ENCODE assay signal across 8 cellular contexts in genomic region chr4:159048166-159048886, GRCh38. TPM values are rescaled to one million over a fixed set of nuclear protein-coding genes. Genes with fewer than 3 reads are reported as not detected.
DNase-seq lines count a peak whose midpoint lies in the region; ATAC-seq and TF ChIP-seq lines count a peak whose summit lies in the region.

No MANE protein-coding gene starts in this region.

- H3K4me3 Mint-ChIP-seq in naive thymus-derived CD8-positive, alpha-beta T cell: no peak overlapping the region
- no peak overlapping the region for H3K4me3 Mint-ChIP-seq in activated T-helper 2 cell treated with anti-CD3 and anti-CD28 coated beads, Interferon-gamma antibody, Interleukin-2, Interleukin-4, amounts not matched to agents 10 μg/mL and 5 μg/mL and 100 μg/mL, durations not matched to agents 14 hours and 24 hours and 36 hours (ENCODE audit: low read depth)

- intact Hi-C loops in activated T-helper 2 cell treated with anti-CD3 and anti-CD28 coated beads, Interferon-gamma antibody, Interleukin-2, Interleukin-4, amounts not matched to agents 10 μg/mL and 5 μg/mL and 100 μg/mL, durations not matched to agents 14 hours and 24 hours and 36 hours (cut with micrococcal nuclease): loop anchor here (5.0 to 10.0 kb wide), 2 partner anchors 129 to 324 kb away; partner anchors contain the start of gene PPID

- no peak for TF ChIP-seq CTCF in epithelial cell of proximal tubule (conservative IDR thresholded peaks at IDR 0.05; ENCODE audit: low read depth, low read length)

- peak overlapping the region; percentile 53 for H3K4me3 ChIP-seq in epithelial cell of proximal tubule (ENCODE audit: low read depth, low read length)

- POLR2A ChIA-PET in naive thymus-derived CD8-positive, alpha-beta T cell (lab: Charles Lee): no interaction called here

- no peaks in the 10 kb centered on the region for H3K36me3 Mint-ChIP-seq in naive thymus-derived CD8-positive, alpha-beta T cell
- H3K36me3 Mint-ChIP-seq in activated T-helper 2 cell treated with anti-CD3 and anti-CD28 coated beads, Interferon-gamma antibody, Interleukin-2, Interleukin-4, amounts not matched to agents 10 μg/mL and 5 μg/mL and 100 μg/mL, durations not matched to agents 14 hours and 24 hours and 36 hours (ENCODE audit: low read depth): no peaks in the 10 kb centered on the region

- no peak for ATAC-seq in naive thymus-derived CD8-positive, alpha-beta T cell
- ATAC-seq in HG03354 (IDR thresholded peaks at IDR 0.05; ENCODE audit: poor library complexity, severe bottlenecking, unreplicated experiment): no peak
- no peak for ATAC-seq in HG03520 (IDR thresholded peaks at IDR 0.05; ENCODE audit: unreplicated experiment)

- H3K4me1 Mint-ChIP-seq in naive thymus-derived CD8-positive, alpha-beta T cell: peaks cover 0 to 11% (median 0%) of the 10 kb centered on the region in 4 donors
- H3K4me1 Mint-ChIP-seq in activated T-helper 2 cell treated with anti-CD3 and anti-CD28 coated beads, Interferon-gamma antibody, Interleukin-2, Interleukin-4, amounts not matched to agents 10 μg/mL and 5 μg/mL and 100 μg/mL, durations not matched to agents 14 hours and 24 hours and 36 hours (ENCODE audit: low read depth): peaks cover 34% of the 10 kb centered on the region

- DNase-seq in AG08395 (ENCODE audit: low spot score) (peak; percentile 73), NCI-H226 (peak; percentile 80), epithelial cell of proximal tubule (ENCODE audit: low read depth) (no peak), mucosa of gallbladder (ENCODE audit: low spot score) (peak; percentile 80)
- DNase-seq in naive thymus-derived CD8-positive, alpha-beta T cell: no peak
- no peak for DNase-seq in activated T-helper 2 cell treated with anti-CD3 and anti-CD28 coated beads, Interferon-gamma antibody, Interleukin-2, Interleukin-4, amounts not matched to agents 10 μg/mL and 5 μg/mL and 100 μg/mL, durations not matched to agents 14 hours and 24 hours and 36 hours (ENCODE audit: low spot score)

- H3K9me3 Mint-ChIP-seq in naive thymus-derived CD8-positive, alpha-beta T cell: no peaks in the 10 kb centered on the region
- no peaks in the 10 kb centered on the region for H3K9me3 Mint-ChIP-seq in activated T-helper 2 cell treated with anti-CD3 and anti-CD28 coated beads, Interferon-gamma antibody, Interleukin-2, Interleukin-4, amounts not matched to agents 10 μg/mL and 5 μg/mL and 100 μg/mL, durations not matched to agents 14 hours and 24 hours and 36 hours

- peaks cover 4 to 14% (median 5%) of the 10 kb centered on the region in 5 donors for H3K27me3 Mint-ChIP-seq in naive thymus-derived CD8-positive, alpha-beta T cell
- peaks cover 36% of the 10 kb centered on the region for H3K27me3 Mint-ChIP-seq in activated T-helper 2 cell treated with anti-CD3 and anti-CD28 coated beads, Interferon-gamma antibody, Interleukin-2, Interleukin-4, amounts not matched to agents 10 μg/mL and 5 μg/mL and 100 μg/mL, durations not matched to agents 14 hours and 24 hours and 36 hours (ENCODE audit: low read depth)

- no peak overlapping the region for H3K27ac Mint-ChIP-seq in naive thymus-derived CD8-positive, alpha-beta T cell
- H3K27ac Mint-ChIP-seq in activated T-helper 2 cell treated with anti-CD3 and anti-CD28 coated beads, Interferon-gamma antibody, Interleukin-2, Interleukin-4, amounts not matched to agents 10 μg/mL and 5 μg/mL and 100 μg/mL, durations not matched to agents 14 hours and 24 hours and 36 hours: no peak overlapping the region

RNA-seq across cellular contexts. Expression of gene RAPGEF2, which starts 54.6 kb away (rescaled TPM):
- total RNA-seq in epithelial cell of proximal tubule (22.3 and 38.9 TPM in 2 replicates), mucosa of gallbladder (41.6 TPM)
- total RNA-seq in naive thymus-derived CD8-positive, alpha-beta T cell: 10 to 100 TPM; 19.8 to 24.7 TPM
- 1 to 10 TPM in 1 of 3 donors, under 1 TPM in 2; 0.54 to 1.6 (median 0.74) TPM for polyA plus RNA-seq in naive thymus-derived CD8-positive, alpha-beta T cell
- 17.0 TPM in 2 replicates for total RNA-seq in activated T-helper 2 cell treated with anti-CD3 and anti-CD28 coated beads, Interferon-gamma antibody, Interleukin-2, Interleukin-4, amounts not matched to agents 10 μg/mL and 5 μg/mL and 100 μg/mL, durations not matched to agents 14 hours and 24 hours and 36 hours

Comparison
In these comparisons a context has a peak if more than half of its experiments do, and no peak if none do; other contexts are left out.
1. DNase-seq: peak in AG08395 (single experiment), NCI-H226 (single experiment) and mucosa of gallbladder (single experiment); none in epithelial cell of proximal tubule (single experiment), naive thymus-derived CD8-positive, alpha-beta T cell (0 of 10) and activated T-helper 2 cell treated with anti-CD3 and anti-CD28 coated beads, Interferon-gamma antibody, Interleukin-2, Interleukin-4, amounts not matched to agents 10 μg/mL and 5 μg/mL and 100 μg/mL, durations not matched to agents 14 hours and 24 hours and 36 hours (single experiment).